ENCODE assay signal across 8 cellular contexts in genomic region chr19:39996811-39997594, GRCh38. TPM values are rescaled to one million over a fixed set of nuclear protein-coding genes. Genes with fewer than 3 reads are reported as not detected.
DNase-seq lines count a peak whose midpoint lies in the region; ATAC-seq and TF ChIP-seq lines count a peak whose summit lies in the region.

Gene ZNF546 (plus strand): TSS chr19:39997060. CDS start chr19:39998327, 1,267 bp downstream.

- peak within 1 kb of the TSS; percentile 94 for H3K27ac Mint-ChIP-seq in T-helper 1 cell treated with Interleukin-12 subunit alpha and Interleukin-12 subunit beta and Interleukin-4 antibody, amounts not matched to agents 30 μg/mL and 1 μg/mL, for 36 hours
- peak within 1 kb of the TSS; percentile 93 for H3K27ac Mint-ChIP-seq in progenitor cell of endocrine pancreas

- H3K4me1 Mint-ChIP-seq in T-helper 1 cell treated with Interleukin-12 subunit alpha and Interleukin-12 subunit beta and Interleukin-4 antibody, amounts not matched to agents 30 μg/mL and 1 μg/mL, for 36 hours (ENCODE audit: low read depth), result peaks cover 28% of the 10 kb centered on the region
- H3K4me1 Mint-ChIP-seq in progenitor cell of endocrine pancreas (ENCODE audit: low read depth), result peaks cover 17% of the 10 kb centered on the region

- peak; percentile 90 for ATAC-seq in HG02938 (IDR thresholded peaks at IDR 0.05; ENCODE audit: unreplicated experiment)
- ATAC-seq in left ventricle myocardium superior, result peak; percentile 99

- H3K27me3 Mint-ChIP-seq in T-helper 1 cell treated with Interleukin-12 subunit alpha and Interleukin-12 subunit beta and Interleukin-4 antibody, amounts not matched to agents 30 μg/mL and 1 μg/mL, for 36 hours (ENCODE audit: low read depth), result no peaks in the 10 kb centered on the region
- no peaks in the 10 kb centered on the region for H3K27me3 Mint-ChIP-seq in progenitor cell of endocrine pancreas

- H3K4me3 Mint-ChIP-seq in T-helper 1 cell treated with Interleukin-12 subunit alpha and Interleukin-12 subunit beta and Interleukin-4 antibody, amounts not matched to agents 30 μg/mL and 1 μg/mL, for 36 hours, result peak within 1 kb of the TSS; percentile 97
- peak within 1 kb of the TSS; percentile 90 for H3K4me3 Mint-ChIP-seq in progenitor cell of endocrine pancreas (ENCODE audit: low read depth)

- intact Hi-C loops in left ventricle myocardium superior (cut with micrococcal nuclease), result no loop called here

- H3K9me3 Mint-ChIP-seq in T-helper 1 cell treated with Interleukin-12 subunit alpha and Interleukin-12 subunit beta and Interleukin-4 antibody, amounts not matched to agents 30 μg/mL and 1 μg/mL, for 36 hours, result peaks cover 26% of the 10 kb centered on the region
- H3K9me3 Mint-ChIP-seq in progenitor cell of endocrine pancreas (ENCODE audit: low read depth), result peaks cover 3% of the 10 kb centered on the region

- in situ Hi-C loops in GM13976 (cut with MboI; ENCODE audit: low sequenced_read_pairs, unreplicated experiment), result no loop called here

- H3K36me3 Mint-ChIP-seq in T-helper 1 cell treated with Interleukin-12 subunit alpha and Interleukin-12 subunit beta and Interleukin-4 antibody, amounts not matched to agents 30 μg/mL and 1 μg/mL, for 36 hours (ENCODE audit: low read depth), result peaks cover 29% of the 10 kb centered on the region
- H3K36me3 Mint-ChIP-seq in progenitor cell of endocrine pancreas (ENCODE audit: insufficient read depth), result peaks cover 5% of the 10 kb centered on the region

- TF ChIP-seq CTCF in GM13976 (IDR thresholded peaks at IDR 0.05; ENCODE audit: borderline replicate concordance, control extremely low read depth, extremely low read depth, insufficient read depth, missing control alignments) (no peak), progenitor cell of endocrine pancreas (IDR thresholded peaks at IDR 0.05; ENCODE audit: unreplicated experiment) (no peak)

- DNase-seq in GM13976 (ENCODE audit: low spot score) (peak; percentile 95), NCI-H1694 treated with DMSO at 0.1 percent for 48 hours (lab: John Stamatoyannopoulos, UW) (peak; percentile 87), amygdala (lab: John Stamatoyannopoulos, UW) (peak; percentile 22 to 95 (median 82)), left ventricle myocardium superior (peak; percentile 95), progenitor cell of endocrine pancreas (ENCODE audit: low spot score, unreplicated experiment) (peak; percentile 62), ureter (ENCODE audit: low spot score) (peak; percentile 91)

RNA-seq across cellular contexts. Expression of gene ZNF546, which starts in this region (rescaled TPM):
- total RNA-seq in left ventricle myocardium superior (6.9 TPM), progenitor cell of endocrine pancreas (5.1 and 5.9 TPM in 2 replicates), ureter (7.9 TPM)

Comparison
In these comparisons a context has a peak if more than half of its experiments do, and no peak if none do; other contexts are left out.
1. Peak in every context shown above with its lines: DNase-seq and ATAC-seq.